Comparison of ENCODE assay signal across 8 cellular contexts in genomic region chr17:82536220-82537201, GRCh38. TPM values are rescaled to one million over a fixed set of nuclear protein-coding genes. Genes with fewer than 3 reads are reported as not detected.
DNase-seq lines count a peak whose midpoint lies in the region; ATAC-seq and TF ChIP-seq lines count a peak whose summit lies in the region.

No MANE protein-coding gene starts in this region.

- peak; percentile 71 for DNase-seq in NCI-H2107 treated with DMSO at 0.1 percent for 48 hours (lab: John Stamatoyannopoulos, UW; ENCODE audit: unreplicated experiment)
- DNase-seq in NCI-H2107 (lab: John Stamatoyannopoulos, UW) = no peak
- DNase-seq in astrocyte of the cerebellum (ENCODE audit: low read depth) = peak; percentile 72
- no peak for DNase-seq in immature natural killer cell
- DNase-seq in substantia nigra (lab: John Stamatoyannopoulos, UW) = no peak
- DNase-seq in NK-92 (lab: John Stamatoyannopoulos, UW; ENCODE audit: unreplicated experiment) = no peak
- DNase-seq in middle frontal gyrus (ENCODE audit: extremely low spot score, low spot score) = no peak

- H3K4me3 Mint-ChIP-seq in immature natural killer cell = peak overlapping the region in 2 of 5 donors; percentile 6 to 32

- H3K27ac ChIP-seq in substantia nigra (ENCODE audit: low read depth, low read length, poor library complexity, severe bottlenecking) = peak overlapping the region; percentile 36

- peaks cover 51 to 67% of the 10 kb centered on the region in 2 donors for H3K4me1 Mint-ChIP-seq in immature natural killer cell

- no peak for ATAC-seq in HG02870 (IDR thresholded peaks at IDR 0.05; ENCODE audit: unreplicated experiment)

- H3K27me3 Mint-ChIP-seq in immature natural killer cell (ENCODE audit: low read depth in 3 of 3) = peaks cover 0 to 4% (median 1%) of the 10 kb centered on the region in 3 donors

- TF ChIP-seq CTCF in astrocyte of the cerebellum (IDR thresholded peaks at IDR 0.05; ENCODE audit: low read depth, low read length, missing control alignments) = no peak

- in situ Hi-C loops in astrocyte of the cerebellum (cut with HindIII; ENCODE audit: low sequenced_read_pairs) = no loop called here

- H3K4me3 ChIP-seq in astrocyte of the cerebellum (ENCODE audit: low read depth, low read length) = no peak overlapping the region

- H3K27ac Mint-ChIP-seq in immature natural killer cell = peak overlapping the region; percentile 5 to 85 (median 76)

- H3K9me3 Mint-ChIP-seq in immature natural killer cell = no peaks in the 10 kb centered on the region

- no peaks in the 10 kb centered on the region for H3K36me3 Mint-ChIP-seq in immature natural killer cell

RNA-seq across cellular contexts. Expression of gene FOXK2, which starts 17.0 kb away (rescaled TPM):
- polyA plus RNA-seq in immature natural killer cell = 1 to 10 TPM; 1.9 to 9.7 (median 2.9) TPM

Comparison
In these comparisons a context has a peak if more than half of its experiments do, and no peak if none do; other contexts are left out.
1. DNase-seq: peak in NCI-H2107 treated with DMSO at 0.1 percent for 48 hours (single experiment) and astrocyte of the cerebellum (single experiment); none in NCI-H2107 (single experiment), immature natural killer cell (0 of 3), substantia nigra (0 of 49), NK-92 (single experiment) and middle frontal gyrus (single experiment).